Comparison of ENCODE assay signal across 8 cellular contexts in the genomic region with DNA sequence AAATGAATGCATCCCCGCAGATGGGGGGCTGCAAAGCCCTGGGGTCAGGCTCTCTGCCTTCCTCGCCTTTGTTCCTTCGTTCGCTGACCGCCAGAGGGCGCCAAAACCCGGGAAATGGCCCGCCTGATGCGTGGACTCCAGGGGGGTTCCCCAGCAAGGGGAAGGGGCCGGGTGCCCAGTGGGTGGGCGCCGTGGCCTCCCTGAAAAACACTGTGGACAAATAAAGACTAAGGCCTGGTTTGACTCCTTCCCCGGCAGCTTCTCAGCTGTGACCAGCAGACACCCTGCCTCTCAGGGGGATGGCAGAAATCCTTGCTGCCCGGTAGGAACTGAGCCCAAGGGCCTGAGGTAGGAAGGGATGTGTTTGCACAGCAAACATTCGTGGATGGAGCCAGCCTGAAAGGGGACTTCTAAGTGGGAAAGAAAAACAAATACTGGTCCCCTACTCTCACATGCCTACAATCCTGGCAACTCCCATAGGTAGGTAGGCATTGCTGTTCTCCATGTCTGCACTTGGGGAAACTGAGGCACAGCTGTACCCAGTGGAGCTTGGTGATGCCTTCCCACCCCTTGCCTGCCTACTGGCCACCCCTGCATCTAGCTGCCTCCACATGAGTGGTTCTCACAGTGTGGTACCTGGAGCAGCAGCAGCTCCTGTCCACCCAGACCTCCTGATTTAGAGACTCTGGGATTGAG. TPM values are rescaled to one million over a fixed set of nuclear protein-coding genes. Genes with fewer than 3 reads are reported as not detected.
DNase-seq lines count a peak whose midpoint lies in the region; ATAC-seq and TF ChIP-seq lines count a peak whose summit lies in the region.

No MANE protein-coding gene starts in this region.

- H3K4me1 Mint-ChIP-seq in neural crest cell, result peaks cover 16% of the 10 kb centered on the region

- H3K4me3 ChIP-seq in endocrine pancreas (ENCODE audit: control insufficient read depth, insufficient read depth, low read length), result no peak overlapping the region

- ATAC-seq in HG02981 (IDR thresholded peaks at IDR 0.05; ENCODE audit: unreplicated experiment), result no peak

- H3K4me3 Mint-ChIP-seq in neural crest cell, result no peak overlapping the region

- H3K36me3 Mint-ChIP-seq in neural crest cell (ENCODE audit: low read depth), result no peaks in the 10 kb centered on the region

- no peaks in the 10 kb centered on the region for H3K4me1 ChIP-seq in endocrine pancreas (ENCODE audit: control insufficient read depth, insufficient read depth, low read length)

- peak; percentile 39 for DNase-seq in NCI-H2029 (lab: John Stamatoyannopoulos, UW)
- peak; percentile 42 to 50 for DNase-seq in activated CD8-positive, alpha-beta memory T cell treated with anti-CD3 and anti-CD28 coated beads for 4 hours (ENCODE audit: low read depth in 2 of 2)
- DNase-seq in neural crest cell (ENCODE audit: low read depth, low spot score), result peak; percentile 84
- peak; percentile 64 for DNase-seq in superior temporal gyrus (ENCODE audit: extremely low spot score)
- no peak for DNase-seq in epidermal melanocyte (ENCODE audit: insufficient read length, low spot score)

- H3K9me3 ChIP-seq in endocrine pancreas (ENCODE audit: control insufficient read depth, low read length), result no peaks in the 10 kb centered on the region

- peaks cover 2% of the 10 kb centered on the region for H3K27me3 ChIP-seq in endocrine pancreas (ENCODE audit: control insufficient read depth, insufficient read depth, low read length)

- H3K9me3 Mint-ChIP-seq in neural crest cell, result no peaks in the 10 kb centered on the region

- H3K9ac ChIP-seq in endocrine pancreas (ENCODE audit: control insufficient read depth, insufficient read depth, low read length), result peak overlapping the region; percentile 41

- H3K36me3 ChIP-seq in endocrine pancreas (ENCODE audit: control insufficient read depth, insufficient read depth, low read length), result no peaks in the 10 kb centered on the region

- peaks cover 19% of the 10 kb centered on the region for H3K27me3 Mint-ChIP-seq in neural crest cell (ENCODE audit: low read depth)

- TF ChIP-seq CTCF in GM12874 (IDR thresholded peaks at IDR 0.05; ENCODE audit: insufficient read depth, low read depth, low read length) (peak; percentile 88), neural crest cell (conservative IDR thresholded peaks at IDR 0.05) (peak; percentile 95)

- H3K27ac Mint-ChIP-seq in neural crest cell (ENCODE audit: unreplicated experiment), result no peak overlapping the region

RNA-seq across cellular contexts. Expression of a gene that starts 57.7 kb away (rescaled TPM):
- 20.6 and 20.9 TPM in 2 replicates for total RNA-seq in neural crest cell
